In the genomic region with DNA sequence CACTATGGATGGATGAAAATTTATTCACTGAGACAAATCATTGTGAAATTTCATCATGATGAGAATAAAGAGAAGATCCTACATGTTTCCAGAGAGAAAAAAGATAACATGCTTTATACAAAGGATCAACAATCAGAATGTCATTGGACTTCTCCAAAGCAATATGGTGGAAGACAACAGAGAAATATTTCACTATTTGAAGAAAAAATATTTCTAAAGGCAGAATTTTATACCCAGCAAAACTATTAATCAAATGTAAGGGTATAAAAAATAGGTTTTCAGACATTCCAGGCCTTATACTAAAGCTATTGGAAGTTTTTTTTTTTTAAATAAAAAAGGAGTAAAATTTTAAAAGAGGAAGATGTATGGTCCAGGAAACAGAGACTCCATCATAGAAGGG, we compare ENCODE assay signal across 8 cellular contexts.
"Had no signal": no experiment of that assay in that cellular context is flagged by ENCODE, and none has a peak within 500 bp of the region (broad histone marks: within the 10 kb centered on the region; RNA-seq: fewer than 3 reads in every experiment).

No MANE protein-coding gene starts in this region.

- H3K4me3 ChIP-seq: GM12878 had no signal

- FAIRE-seq: G401.6, GM12878, GM12891, GM12892, GM18507, GM19239 had no signal

- ATAC-seq: GM12878 had no signal

- DNase-seq: GDM1, GF-D8 had no signal
